In the genomic region with DNA sequence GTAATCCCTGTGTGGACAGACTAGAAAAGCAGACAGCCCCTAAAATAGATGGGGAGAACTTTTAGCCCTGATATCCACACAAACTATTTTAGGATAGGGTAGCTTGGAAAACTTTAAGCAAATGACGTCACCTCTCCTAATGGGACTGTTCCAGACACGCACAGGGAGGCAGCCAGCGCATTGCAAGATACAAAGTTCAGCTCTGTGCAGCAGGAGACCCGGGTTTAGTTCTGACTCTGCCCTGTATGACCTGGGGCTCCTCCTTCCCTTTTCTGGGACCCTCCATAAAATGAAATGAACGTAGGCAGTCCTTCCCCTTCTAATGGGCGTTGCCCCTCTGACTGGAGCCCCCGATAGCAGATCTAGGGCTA, we compare ENCODE assay signal across 28 cellular contexts. TPM values are rescaled to one million over a fixed set of nuclear protein-coding genes. Genes with fewer than 3 reads are reported as not detected.
A peak's percentile ranks its signal among the peaks of the same experiment; 100 is the strongest.
DNase-seq lines count a peak whose midpoint lies in the region; ATAC-seq, FAIRE-seq and TF ChIP-seq lines count a peak whose summit lies in the region.
"Had no signal": no experiment of that assay in that cellular context is flagged by ENCODE, and none has a peak within 500 bp of the region (broad histone marks: within the 10 kb centered on the region; RNA-seq: fewer than 3 reads in every experiment).

No MANE protein-coding gene starts in this region.

- H3K4me1 Mint-ChIP-seq in astrocyte (ENCODE audit: low read depth, unreplicated experiment), result peaks cover 11% of the 10 kb centered on the region

- intact Hi-C loops in ascending aorta (cut with DNase I), result no loop called here

- H4K20me1 ChIP-seq in astrocyte (ENCODE audit: insufficient read depth, low read length), result no peaks in the 10 kb centered on the region

- DNase-seq in AG10803 (ENCODE audit: low read depth) (peak; percentile 36), astrocyte (ENCODE audit: low read depth) (no peak), ascending aorta (ENCODE audit: low spot score in 2 of 2) (no peak), HK-2 (ENCODE audit: unreplicated experiment) (no peak)
- DNase-seq: ACHN; activated CD4-positive, alpha-beta T cell treated with anti-CD3 and anti-CD28 coated beads for 36 hours; activated CD8-positive, alpha-beta memory T cell treated with anti-CD3 and anti-CD28 coated beads for 24 hours; activated gamma-delta T cell treated with Interleukin-2 at 50 U/mL for 16 hours; activated T-cell treated with anti-CD3 and anti-CD28 coated beads, Interleukin-2, amount 50 U/mL, for 24 hours; Caco-2; DMS79 treated with DMSO at 0.1 percent for 48 hours; glutamatergic neuron; GOT3; naive B cell; NCI-H2081 treated with DMSO at 0.1 percent for 48 hours; NCI-H774; occipital lobe; stimulated activated CD4-positive, alpha-beta T cell treated with anti-CD3 and anti-CD28 coated beads, Interleukin-1b, Interleukin-23, amount 100 ng/mL, for 48 hours had no signal

- no peak overlapping the region for H3K27ac ChIP-seq in astrocyte (ENCODE audit: low read depth, low read length)
- H3K27ac ChIP-seq in layer of hippocampus (ENCODE audit: low read depth, low read length), result peak overlapping the region; percentile 46
- no peak overlapping the region for H3K27ac ChIP-seq in ascending aorta
- H3K27ac ChIP-seq: breast epithelium, coronary artery, RWPE1, thoracic aorta had no signal

- H3K9me3 ChIP-seq in astrocyte (ENCODE audit: insufficient read depth, low read depth, low read length), result no peaks in the 10 kb centered on the region
- no peaks in the 10 kb centered on the region for H3K9me3 ChIP-seq in ascending aorta
- H3K9me3 ChIP-seq: breast epithelium, Caco-2, thoracic aorta had no signal

- H3K27me3 Mint-ChIP-seq in astrocyte (ENCODE audit: low read depth, unreplicated experiment), result no peaks in the 10 kb centered on the region
- H3K27me3 Mint-ChIP-seq: activated CD4-positive, alpha-beta T cell treated with anti-CD3 and anti-CD28 coated beads for 36 hours; activated T-cell treated with anti-CD3 and anti-CD28 coated beads, Interleukin-2, amount 50 U/mL, for 24 hours; naive B cell had no signal

- no peak overlapping the region for H3K27ac Mint-ChIP-seq in astrocyte (ENCODE audit: unreplicated experiment)
- H3K27ac Mint-ChIP-seq: activated CD4-positive, alpha-beta T cell treated with anti-CD3 and anti-CD28 coated beads for 36 hours; stimulated activated effector memory CD8-positive, alpha-beta T cell treated with anti-CD3 and anti-CD28 coated beads, Interleukin-12 subunit alpha, Interleukin-12 subunit beta, amount 100 ng/mL, for 72 hours had no signal

- ATAC-seq in HG02642 (IDR thresholded peaks at IDR 0.05; ENCODE audit: poor library complexity, unreplicated experiment), result no peak
- ATAC-seq: activated CD4-positive, alpha-beta T cell treated with anti-CD3 and anti-CD28 coated beads for 36 hours; K562; SK-N-SH treated with all-trans-retinoic acid at 6 μM for 48 hours; stimulated activated effector memory CD8-positive, alpha-beta T cell treated with anti-CD3 and anti-CD28 coated beads, Interleukin-12 subunit alpha, Interleukin-12 subunit beta, amount 100 ng/mL, for 72 hours had no signal

- no peak overlapping the region for H3K9ac ChIP-seq in astrocyte (ENCODE audit: low read length)

- TF ChIP-seq CTCF in AG10803 (conservative IDR thresholded peaks at IDR 0.05; ENCODE audit: low read length), result no peak
- no peak for TF ChIP-seq CTCF in astrocyte (IDR thresholded peaks at IDR 0.05; ENCODE audit: insufficient read depth, low read depth, low read length)
- TF ChIP-seq CTCF in ascending aorta (IDR thresholded peaks at IDR 0.05), result no peak

- peaks cover 3% of the 10 kb centered on the region for H3K9me3 Mint-ChIP-seq in astrocyte (ENCODE audit: unreplicated experiment)
- H3K9me3 Mint-ChIP-seq: activated T-cell treated with anti-CD3 and anti-CD28 coated beads, Interleukin-2, amount 50 U/mL, for 24 hours; naive B cell; stimulated activated effector memory CD8-positive, alpha-beta T cell treated with anti-CD3 and anti-CD28 coated beads, Interleukin-12 subunit alpha, Interleukin-12 subunit beta, amount 100 ng/mL, for 72 hours had no signal

- FAIRE-seq in astrocyte (lab: Jason Lieb, UNC), result no peak
- FAIRE-seq: K562 had no signal

- peak overlapping the region; percentile 14 for H3K4me3 Mint-ChIP-seq in astrocyte (ENCODE audit: unreplicated experiment)
- H3K4me3 Mint-ChIP-seq: activated CD4-positive, alpha-beta T cell treated with anti-CD3 and anti-CD28 coated beads for 36 hours; activated T-cell treated with anti-CD3 and anti-CD28 coated beads, Interleukin-2, amount 50 U/mL, for 24 hours; stimulated activated effector memory CD8-positive, alpha-beta T cell treated with anti-CD3 and anti-CD28 coated beads, Interleukin-12 subunit alpha, Interleukin-12 subunit beta, amount 100 ng/mL, for 72 hours had no signal

- H2AFZ ChIP-seq in astrocyte (ENCODE audit: low read depth, low read length), result no peak overlapping the region

- H3K27me3 ChIP-seq in astrocyte (ENCODE audit: insufficient read depth, low read length) (no peaks in the 10 kb centered on the region), layer of hippocampus (ENCODE audit: control insufficient read depth, insufficient read depth, low read length) (no peaks in the 10 kb centered on the region), ascending aorta (no peaks in the 10 kb centered on the region)
- H3K27me3 ChIP-seq: breast epithelium had no signal

- no peak overlapping the region for H3K4me3 ChIP-seq in AG10803 (ENCODE audit: low read length)
- H3K4me3 ChIP-seq in astrocyte (ENCODE audit: insufficient read depth, low read depth, low read length), result no peak overlapping the region
- H3K4me3 ChIP-seq in ascending aorta, result no peak overlapping the region
- H3K4me3 ChIP-seq: breast epithelium, coronary artery, K562, skin epidermis, thoracic aorta had no signal

- peaks cover 11% of the 10 kb centered on the region for H3K36me3 Mint-ChIP-seq in astrocyte (ENCODE audit: low read depth, unreplicated experiment)

- H3K36me3 ChIP-seq in astrocyte (ENCODE audit: insufficient read depth, low read length), result peaks cover 7% of the 10 kb centered on the region
- H3K36me3 ChIP-seq in ascending aorta, result peaks cover 22 to 50% of the 10 kb centered on the region in 2 donors

- no peak overlapping the region for H3K4me2 ChIP-seq in astrocyte (ENCODE audit: low read length)

- H3K4me1 ChIP-seq in astrocyte (ENCODE audit: insufficient read depth, low read length) (peaks cover 6% of the 10 kb centered on the region), ascending aorta (peaks cover 0 to 3% of the 10 kb centered on the region in 2 donors)
- H3K4me1 ChIP-seq: breast epithelium, Caco-2 had no signal

- peaks cover 5% of the 10 kb centered on the region for H3K79me2 ChIP-seq in astrocyte (ENCODE audit: insufficient read depth, low read length)

RNA-seq across cellular contexts. Expression of gene ZNF689, which starts 6.3 kb away (rescaled TPM):
- total RNA-seq in astrocyte, result 7.5 and 7.9 TPM in 2 replicates
- 7.0 TPM for total RNA-seq in ascending aorta

RNA-seq across cellular contexts. Expression of gene ZNF785, which starts 18.4 kb away (rescaled TPM):
- 9.3 and 9.7 TPM in 2 replicates for total RNA-seq in astrocyte
- total RNA-seq in ascending aorta, result 12.1 TPM

RNA-seq across cellular contexts. Expression of gene ZNF688, which starts 32.4 kb away (rescaled TPM):
- total RNA-seq in astrocyte (5.4 and 5.9 TPM in 2 replicates), ascending aorta (11.3 TPM)

RNA-seq across cellular contexts. Expression of gene ZNF764, which starts 45.8 kb away (rescaled TPM):
- total RNA-seq in astrocyte (6.9 and 8.5 TPM in 2 replicates), ascending aorta (10.9 TPM)

RNA-seq across cellular contexts. Expression of gene PRR14, which starts 46.8 kb away (rescaled TPM):
- total RNA-seq in astrocyte, result 27.3 and 32.1 TPM in 2 replicates
- total RNA-seq in ascending aorta, result 124 TPM
